Comparison of ENCODE assay signal across 1 cellular context in the genomic region with DNA sequence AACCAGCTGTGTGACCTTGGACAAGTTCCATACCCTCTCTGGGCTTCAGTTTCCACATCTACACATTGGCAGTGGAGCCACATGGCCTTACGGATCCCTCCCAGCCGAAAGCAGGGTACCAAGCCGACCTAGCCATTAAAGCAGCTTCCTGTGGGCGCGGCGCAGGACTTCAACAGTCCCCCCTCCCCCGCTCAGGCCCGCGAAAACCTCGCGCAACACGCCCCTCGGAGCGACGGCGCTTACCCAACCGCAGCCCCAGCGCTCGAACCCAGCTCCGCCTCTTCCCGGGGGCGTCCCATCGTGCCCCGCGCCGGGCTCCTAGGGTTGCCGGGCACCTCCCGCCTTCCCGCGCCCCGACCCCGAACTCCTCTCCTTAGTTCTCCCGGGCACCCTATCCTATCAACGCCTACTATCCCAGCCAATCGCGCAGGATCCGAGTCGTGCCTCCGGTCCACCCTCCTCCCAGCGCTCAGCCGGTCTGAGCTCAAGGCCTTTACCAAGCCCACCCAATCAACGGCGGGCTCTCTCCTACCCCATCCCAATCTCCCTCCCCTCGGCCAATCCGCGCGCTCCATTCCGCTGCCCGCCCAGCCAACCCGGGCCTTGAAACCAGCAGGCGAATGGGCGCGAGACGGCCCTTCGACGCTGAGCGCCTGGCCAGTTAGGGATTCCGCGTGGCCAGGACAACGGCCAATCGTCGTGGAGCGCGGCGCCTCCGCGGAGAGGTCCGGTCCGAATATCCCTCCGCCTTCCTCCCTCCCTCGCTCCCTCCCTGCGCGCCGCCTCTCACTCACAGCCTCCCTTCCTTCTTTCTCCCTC.
TF ChIP-seq lines count a peak whose summit lies in the region.

A gene (plus strand): TSS at position 767 of the 819 bp plus-strand sequence. CDS start 326 bp downstream, outside the sequence.

TF ChIP-seq in HepG2, 621 proteins besides CTCF, POLR2A, EP300 and RAD21 (continued from another document and continues in another):
- TF ChIP-seq, protein P1, sequence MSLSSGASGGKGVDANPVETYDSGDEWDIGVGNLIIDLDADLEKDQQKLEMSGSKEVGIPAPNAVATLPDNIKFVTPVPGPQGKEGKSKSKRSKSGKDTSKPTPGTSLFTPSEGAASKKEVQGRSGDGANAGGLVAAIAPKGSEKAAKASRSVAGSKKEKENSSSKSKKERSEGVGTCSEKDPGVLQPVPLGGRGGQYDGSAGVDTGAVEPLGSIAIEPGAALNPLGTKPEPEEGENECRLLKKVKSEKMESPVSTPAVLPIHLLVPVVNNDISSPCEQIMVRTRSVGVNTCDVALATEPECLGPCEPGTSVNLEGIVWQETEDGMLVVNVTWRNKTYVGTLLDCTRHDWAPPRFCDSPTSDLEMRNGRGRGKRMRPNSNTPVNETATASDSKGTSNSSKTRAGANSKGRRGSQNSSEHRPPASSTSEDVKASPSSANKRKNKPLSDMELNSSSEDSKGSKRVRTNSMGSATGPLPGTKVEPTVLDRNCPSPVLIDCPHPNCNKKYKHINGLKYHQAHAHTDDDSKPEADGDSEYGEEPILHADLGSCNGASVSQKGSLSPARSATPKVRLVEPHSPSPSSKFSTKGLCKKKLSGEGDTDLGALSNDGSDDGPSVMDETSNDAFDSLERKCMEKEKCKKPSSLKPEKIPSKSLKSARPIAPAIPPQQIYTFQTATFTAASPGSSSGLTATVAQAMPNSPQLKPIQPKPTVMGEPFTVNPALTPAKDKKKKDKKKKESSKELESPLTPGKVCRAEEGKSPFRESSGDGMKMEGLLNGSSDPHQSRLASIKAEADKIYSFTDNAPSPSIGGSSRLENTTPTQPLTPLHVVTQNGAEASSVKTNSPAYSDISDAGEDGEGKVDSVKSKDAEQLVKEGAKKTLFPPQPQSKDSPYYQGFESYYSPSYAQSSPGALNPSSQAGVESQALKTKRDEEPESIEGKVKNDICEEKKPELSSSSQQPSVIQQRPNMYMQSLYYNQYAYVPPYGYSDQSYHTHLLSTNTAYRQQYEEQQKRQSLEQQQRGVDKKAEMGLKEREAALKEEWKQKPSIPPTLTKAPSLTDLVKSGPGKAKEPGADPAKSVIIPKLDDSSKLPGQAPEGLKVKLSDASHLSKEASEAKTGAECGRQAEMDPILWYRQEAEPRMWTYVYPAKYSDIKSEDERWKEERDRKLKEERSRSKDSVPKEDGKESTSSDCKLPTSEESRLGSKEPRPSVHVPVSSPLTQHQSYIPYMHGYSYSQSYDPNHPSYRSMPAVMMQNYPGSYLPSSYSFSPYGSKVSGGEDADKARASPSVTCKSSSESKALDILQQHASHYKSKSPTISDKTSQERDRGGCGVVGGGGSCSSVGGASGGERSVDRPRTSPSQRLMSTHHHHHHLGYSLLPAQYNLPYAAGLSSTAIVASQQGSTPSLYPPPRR (CRISPR knock-in tag; IDR thresholded peaks at IDR 0.05; ENCODE audit: borderline replicate concordance), result peak; percentile 72; the same call in 1 of the 2 replicates
- TF ChIP-seq, protein P2, sequence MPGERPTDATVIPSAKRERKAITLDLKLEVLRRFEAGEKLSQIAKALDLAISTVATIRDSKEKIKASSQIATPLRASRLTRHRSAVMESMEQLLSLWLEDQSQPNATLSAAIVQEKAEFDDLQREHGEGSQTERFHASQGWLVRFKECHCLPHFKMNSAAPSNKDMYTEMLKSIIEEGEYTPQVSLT (CRISPR knock-in tag; IDR thresholded peaks at IDR 0.05; ENCODE audit: borderline replicate concordance, low read depth), result no peak
- TF ChIP-seq TSC22D2 (CRISPR knock-in tag; IDR thresholded peaks at IDR 0.05; ENCODE audit: borderline replicate concordance) (peak; percentile 46; the same call in 1 of the 2 replicates), ZNF207 (IDR thresholded peaks at IDR 0.05; ENCODE audit: borderline replicate concordance) (no peak), CBFB (CRISPR knock-in tag; IDR thresholded peaks at IDR 0.05) (peak; percentile 93), ZNF678 (CRISPR knock-in tag; IDR thresholded peaks at IDR 0.05) (peak; percentile 62; the same call in 1 of the 2 replicates), ZSCAN25 (CRISPR knock-in tag; IDR thresholded peaks at IDR 0.05) (peak; percentile 94), KMT2A (CRISPR knock-in tag; IDR thresholded peaks at IDR 0.05) (peak; percentile 92), POLR2AphosphoS5 (IDR thresholded peaks at IDR 0.05; ENCODE audit: low read depth, low read length) (peak; percentile 79), NFIC (IDR thresholded peaks at IDR 0.05; ENCODE audit: low read length) (no peak), REPIN1 (CRISPR knock-in tag; IDR thresholded peaks at IDR 0.05; ENCODE audit: borderline replicate concordance, low read depth) (peak; percentile 86), ATF7-NPFF (CRISPR knock-in tag; IDR thresholded peaks at IDR 0.05; ENCODE audit: low read depth) (peak; percentile 82), KLF15 (CRISPR knock-in tag; IDR thresholded peaks at IDR 0.05; ENCODE audit: borderline replicate concordance) (peak; percentile 71; the same call in 1 of the 2 replicates), RFX5 (IDR thresholded peaks at IDR 0.05; ENCODE audit: low read depth, low read length) (peak; percentile 84), KDM5B (CRISPR knock-in tag; IDR thresholded peaks at IDR 0.05; ENCODE audit: borderline replicate concordance) (peak; percentile 92; the same call in 1 of the 2 replicates), ZNF713 (CRISPR knock-in tag; IDR thresholded peaks at IDR 0.05) (0 out of 2 replicates have a peak, but pooled peaks have one; percentile 40), PLRG1 (conservative IDR thresholded peaks at IDR 0.05) (no peak), KMT2B (CRISPR knock-in tag; IDR thresholded peaks at IDR 0.05) (peak; percentile 87), ISL2 (CRISPR knock-in tag; IDR thresholded peaks at IDR 0.05) (peak; percentile 10; the same call in 1 of the 2 replicates), HNRNPH1 (optimal IDR thresholded peaks at IDR 0.05; ENCODE audit: low read depth, low read length) (peak; percentile 64), TEAD2 (CRISPR knock-in tag; IDR thresholded peaks at IDR 0.05) (0 out of 2 replicates have a peak, but pooled peaks have one; percentile 45), MAF1 (CRISPR knock-in tag; IDR thresholded peaks at IDR 0.05; ENCODE audit: borderline replicate concordance) (peak; percentile 79), HDAC1 (CRISPR knock-in tag; IDR thresholded peaks at IDR 0.05) (peak; percentile 83), ZFP41 (CRISPR knock-in tag; IDR thresholded peaks at IDR 0.05; ENCODE audit: borderline replicate concordance) (peak; percentile 94; the same call in 1 of the 2 replicates), ZNF451 (CRISPR knock-in tag; IDR thresholded peaks at IDR 0.05) (peak; percentile 89), ZFYVE20 (CRISPR knock-in tag; IDR thresholded peaks at IDR 0.05; ENCODE audit: borderline replicate concordance, low read depth) (peak; percentile 90; the same call in 1 of the 2 replicates), ZSCAN29 (CRISPR knock-in tag; conservative IDR thresholded peaks at IDR 0.05) (peak; percentile 69), TBX3 (IDR thresholded peaks at IDR 0.05; ENCODE audit: borderline replicate concordance) (peak; percentile 82), ZNF572 (CRISPR knock-in tag; IDR thresholded peaks at IDR 0.05) (no peak), PHB2 (IDR thresholded peaks at IDR 0.05; ENCODE audit: partially characterized antibody) (no peak), SRSF9 (IDR thresholded peaks at IDR 0.05; ENCODE audit: borderline replicate concordance, insufficient read depth, low read depth, low read length, poor library complexity, severe bottlenecking) (no peak), ZNF20 (CRISPR knock-in tag; IDR thresholded peaks at IDR 0.05) (peak; percentile 50; the same call in 1 of the 2 replicates), XBP1 (CRISPR knock-in tag; IDR thresholded peaks at IDR 0.05) (no peak), ZNF619 (CRISPR knock-in tag; IDR thresholded peaks at IDR 0.05) (no peak; the same call in 1 of the 2 replicates), ZNF878 (CRISPR knock-in tag; IDR thresholded peaks at IDR 0.05) (no peak; the same call in 1 of the 2 replicates)
- TF ChIP-seq, protein P3, sequence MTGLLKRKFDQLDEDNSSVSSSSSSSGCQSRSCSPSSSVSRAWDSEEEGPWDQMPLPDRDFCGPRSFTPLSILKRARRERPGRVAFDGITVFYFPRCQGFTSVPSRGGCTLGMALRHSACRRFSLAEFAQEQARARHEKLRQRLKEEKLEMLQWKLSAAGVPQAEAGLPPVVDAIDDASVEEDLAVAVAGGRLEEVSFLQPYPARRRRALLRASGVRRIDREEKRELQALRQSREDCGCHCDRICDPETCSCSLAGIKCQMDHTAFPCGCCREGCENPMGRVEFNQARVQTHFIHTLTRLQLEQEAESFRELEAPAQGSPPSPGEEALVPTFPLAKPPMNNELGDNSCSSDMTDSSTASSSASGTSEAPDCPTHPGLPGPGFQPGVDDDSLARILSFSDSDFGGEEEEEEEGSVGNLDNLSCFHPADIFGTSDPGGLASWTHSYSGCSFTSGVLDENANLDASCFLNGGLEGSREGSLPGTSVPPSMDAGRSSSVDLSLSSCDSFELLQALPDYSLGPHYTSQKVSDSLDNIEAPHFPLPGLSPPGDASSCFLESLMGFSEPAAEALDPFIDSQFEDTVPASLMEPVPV (CRISPR knock-in tag; IDR thresholded peaks at IDR 0.05), result peak; percentile 93
- TF ChIP-seq, protein P4, sequence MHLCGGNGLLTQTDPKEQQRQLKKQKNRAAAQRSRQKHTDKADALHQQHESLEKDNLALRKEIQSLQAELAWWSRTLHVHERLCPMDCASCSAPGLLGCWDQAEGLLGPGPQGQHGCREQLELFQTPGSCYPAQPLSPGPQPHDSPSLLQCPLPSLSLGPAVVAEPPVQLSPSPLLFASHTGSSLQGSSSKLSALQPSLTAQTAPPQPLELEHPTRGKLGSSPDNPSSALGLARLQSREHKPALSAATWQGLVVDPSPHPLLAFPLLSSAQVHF (CRISPR knock-in tag; IDR thresholded peaks at IDR 0.05), result peak; percentile 92; the same call in 1 of the 2 replicates
- TF ChIP-seq, protein P5, sequence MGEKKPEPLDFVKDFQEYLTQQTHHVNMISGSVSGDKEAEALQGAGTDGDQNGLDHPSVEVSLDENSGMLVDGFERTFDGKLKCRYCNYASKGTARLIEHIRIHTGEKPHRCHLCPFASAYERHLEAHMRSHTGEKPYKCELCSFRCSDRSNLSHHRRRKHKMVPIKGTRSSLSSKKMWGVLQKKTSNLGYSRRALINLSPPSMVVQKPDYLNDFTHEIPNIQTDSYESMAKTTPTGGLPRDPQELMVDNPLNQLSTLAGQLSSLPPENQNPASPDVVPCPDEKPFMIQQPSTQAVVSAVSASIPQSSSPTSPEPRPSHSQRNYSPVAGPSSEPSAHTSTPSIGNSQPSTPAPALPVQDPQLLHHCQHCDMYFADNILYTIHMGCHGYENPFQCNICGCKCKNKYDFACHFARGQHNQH (CRISPR knock-in tag; IDR thresholded peaks at IDR 0.05), result peak; percentile 82
- TF ChIP-seq, protein P6, sequence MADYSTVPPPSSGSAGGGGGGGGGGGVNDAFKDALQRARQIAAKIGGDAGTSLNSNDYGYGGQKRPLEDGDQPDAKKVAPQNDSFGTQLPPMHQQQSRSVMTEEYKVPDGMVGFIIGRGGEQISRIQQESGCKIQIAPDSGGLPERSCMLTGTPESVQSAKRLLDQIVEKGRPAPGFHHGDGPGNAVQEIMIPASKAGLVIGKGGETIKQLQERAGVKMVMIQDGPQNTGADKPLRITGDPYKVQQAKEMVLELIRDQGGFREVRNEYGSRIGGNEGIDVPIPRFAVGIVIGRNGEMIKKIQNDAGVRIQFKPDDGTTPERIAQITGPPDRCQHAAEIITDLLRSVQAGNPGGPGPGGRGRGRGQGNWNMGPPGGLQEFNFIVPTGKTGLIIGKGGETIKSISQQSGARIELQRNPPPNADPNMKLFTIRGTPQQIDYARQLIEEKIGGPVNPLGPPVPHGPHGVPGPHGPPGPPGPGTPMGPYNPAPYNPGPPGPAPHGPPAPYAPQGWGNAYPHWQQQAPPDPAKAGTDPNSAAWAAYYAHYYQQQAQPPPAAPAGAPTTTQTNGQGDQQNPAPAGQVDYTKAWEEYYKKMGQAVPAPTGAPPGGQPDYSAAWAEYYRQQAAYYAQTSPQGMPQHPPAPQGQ (CRISPR knock-in tag; IDR thresholded peaks at IDR 0.05; ENCODE audit: borderline replicate concordance), result no peak
- TF ChIP-seq, protein P7, sequence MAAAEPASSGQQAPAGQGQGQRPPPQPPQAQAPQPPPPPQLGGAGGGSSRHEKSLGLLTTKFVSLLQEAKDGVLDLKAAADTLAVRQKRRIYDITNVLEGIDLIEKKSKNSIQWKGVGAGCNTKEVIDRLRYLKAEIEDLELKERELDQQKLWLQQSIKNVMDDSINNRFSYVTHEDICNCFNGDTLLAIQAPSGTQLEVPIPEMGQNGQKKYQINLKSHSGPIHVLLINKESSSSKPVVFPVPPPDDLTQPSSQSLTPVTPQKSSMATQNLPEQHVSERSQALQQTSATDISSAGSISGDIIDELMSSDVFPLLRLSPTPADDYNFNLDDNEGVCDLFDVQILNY (CRISPR knock-in tag; conservative IDR thresholded peaks at IDR 0.05), result peak; percentile 94
- TF ChIP-seq, protein P8, sequence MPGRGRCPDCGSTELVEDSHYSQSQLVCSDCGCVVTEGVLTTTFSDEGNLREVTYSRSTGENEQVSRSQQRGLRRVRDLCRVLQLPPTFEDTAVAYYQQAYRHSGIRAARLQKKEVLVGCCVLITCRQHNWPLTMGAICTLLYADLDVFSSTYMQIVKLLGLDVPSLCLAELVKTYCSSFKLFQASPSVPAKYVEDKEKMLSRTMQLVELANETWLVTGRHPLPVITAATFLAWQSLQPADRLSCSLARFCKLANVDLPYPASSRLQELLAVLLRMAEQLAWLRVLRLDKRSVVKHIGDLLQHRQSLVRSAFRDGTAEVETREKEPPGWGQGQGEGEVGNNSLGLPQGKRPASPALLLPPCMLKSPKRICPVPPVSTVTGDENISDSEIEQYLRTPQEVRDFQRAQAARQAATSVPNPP (CRISPR knock-in tag; IDR thresholded peaks at IDR 0.05), result 0 out of 2 replicates have a peak, but pooled peaks have one; percentile 19
- TF ChIP-seq, protein P9, sequence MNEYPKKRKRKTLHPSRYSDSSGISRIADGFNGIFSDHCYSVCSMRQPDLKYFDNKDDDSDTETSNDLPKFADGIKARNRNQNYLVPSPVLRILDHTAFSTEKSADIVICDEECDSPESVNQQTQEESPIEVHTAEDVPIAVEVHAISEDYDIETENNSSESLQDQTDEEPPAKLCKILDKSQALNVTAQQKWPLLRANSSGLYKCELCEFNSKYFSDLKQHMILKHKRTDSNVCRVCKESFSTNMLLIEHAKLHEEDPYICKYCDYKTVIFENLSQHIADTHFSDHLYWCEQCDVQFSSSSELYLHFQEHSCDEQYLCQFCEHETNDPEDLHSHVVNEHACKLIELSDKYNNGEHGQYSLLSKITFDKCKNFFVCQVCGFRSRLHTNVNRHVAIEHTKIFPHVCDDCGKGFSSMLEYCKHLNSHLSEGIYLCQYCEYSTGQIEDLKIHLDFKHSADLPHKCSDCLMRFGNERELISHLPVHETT (CRISPR knock-in tag; conservative IDR thresholded peaks at IDR 0.05), result peak; percentile 91
- TF ChIP-seq, protein P10, sequence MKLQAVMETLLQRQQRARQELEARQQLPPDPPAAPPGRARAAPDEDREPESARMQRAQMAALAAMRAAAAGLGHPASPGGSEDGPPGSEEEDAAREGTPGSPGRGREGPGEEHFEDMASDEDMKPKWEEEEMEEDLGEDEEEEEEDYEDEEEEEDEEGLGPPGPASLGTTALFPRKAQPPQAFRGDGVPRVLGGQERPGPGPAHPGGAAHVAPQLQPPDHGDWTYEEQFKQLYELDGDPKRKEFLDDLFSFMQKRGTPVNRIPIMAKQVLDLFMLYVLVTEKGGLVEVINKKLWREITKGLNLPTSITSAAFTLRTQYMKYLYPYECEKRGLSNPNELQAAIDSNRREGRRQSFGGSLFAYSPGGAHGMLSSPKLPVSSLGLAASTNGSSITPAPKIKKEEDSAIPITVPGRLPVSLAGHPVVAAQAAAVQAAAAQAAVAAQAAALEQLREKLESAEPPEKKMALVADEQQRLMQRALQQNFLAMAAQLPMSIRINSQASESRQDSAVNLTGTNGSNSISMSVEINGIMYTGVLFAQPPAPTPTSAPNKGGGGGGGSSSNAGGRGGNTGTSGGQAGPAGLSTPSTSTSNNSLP (IDR thresholded peaks at IDR 0.05; ENCODE audit: low read depth, low read length), result no peak
